Comparison of ENCODE assay signal across 8 cellular contexts in the genomic region with DNA sequence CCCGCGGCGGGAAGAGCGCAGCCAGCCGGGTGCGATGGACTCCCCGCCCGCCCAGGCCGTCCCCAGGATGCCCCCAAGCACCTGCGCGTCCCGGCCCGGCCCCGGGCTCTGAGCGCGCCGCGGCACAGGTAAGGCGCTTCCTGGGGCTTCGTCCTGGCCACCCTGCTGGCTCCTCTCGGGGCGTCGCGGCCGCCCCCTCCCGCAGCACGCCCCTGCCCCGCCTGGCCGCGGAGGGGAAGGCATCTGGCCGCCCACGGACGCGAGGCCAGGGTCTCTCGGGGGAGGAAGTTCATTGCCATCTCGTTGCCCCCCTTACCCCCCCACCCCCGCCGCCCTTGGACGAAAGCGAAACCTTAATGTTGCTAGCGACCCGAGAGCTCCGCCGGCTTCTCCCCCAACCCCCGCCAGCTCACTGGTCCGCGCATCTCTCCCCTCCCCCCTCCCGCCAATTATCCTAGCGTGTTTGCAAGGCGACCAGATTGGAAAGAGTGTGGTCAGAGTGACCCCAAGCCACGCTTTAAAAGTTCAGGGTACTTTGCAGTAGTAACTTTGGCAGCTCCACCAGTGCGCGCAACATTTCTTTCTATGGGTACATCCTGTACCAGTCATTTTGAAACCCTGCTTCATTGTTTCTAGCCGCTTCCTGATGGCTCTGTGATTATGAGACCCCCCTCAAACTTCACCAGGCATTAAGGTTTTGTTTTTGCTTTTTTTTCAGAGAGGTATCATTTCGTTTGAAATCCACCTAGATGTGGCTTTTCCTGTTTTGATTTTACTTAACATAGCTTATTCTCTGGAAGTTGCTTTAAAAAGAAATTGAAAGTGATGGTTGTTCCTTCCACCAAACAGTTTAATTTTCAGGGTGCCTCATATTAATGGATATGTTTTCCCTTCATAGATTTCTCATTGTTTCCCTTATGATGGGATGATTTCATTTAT. TPM values are rescaled to one million over a fixed set of nuclear protein-coding genes. Genes with fewer than 3 reads are reported as not detected.
DNase-seq lines count a peak whose midpoint lies in the region; ATAC-seq lines count a peak whose summit lies in the region.

No MANE protein-coding gene starts in this region.

- H3K9me3 ChIP-seq in SJSA1 (replicated peaks) (no peaks in the 10 kb centered on the region), iPS DF 6.9 (ENCODE audit: control insufficient read depth, insufficient read depth, low read length) (no peaks in the 10 kb centered on the region)

- H3K4me3 ChIP-seq in SJSA1 (peak overlapping the region; percentile 42), iPS DF 6.9 (ENCODE audit: low read length) (peak overlapping the region; percentile 79), skin epidermis (peak overlapping the region; percentile 55 to 88 (median 81))

- peak overlapping the region; percentile 85 for H3K4me3 Mint-ChIP-seq in activated naive CD8-positive, alpha-beta T cell treated with anti-CD3 and anti-CD28 coated beads, Interleukin-2, amount 50 U/mL, for 24 hours

- peaks cover 6% of the 10 kb centered on the region; the same call in 1 of the 2 replicates for H3K27me3 ChIP-seq in SJSA1 (replicated peaks)
- peaks cover 21% of the 10 kb centered on the region for H3K27me3 ChIP-seq in iPS DF 6.9 (ENCODE audit: control insufficient read depth, insufficient read depth, low read length)

- H3K4me1 ChIP-seq in SJSA1 (replicated peaks) (no peaks in the 10 kb centered on the region), iPS DF 6.9 (ENCODE audit: control insufficient read depth, insufficient read depth, low read length) (no peaks in the 10 kb centered on the region)

- no peak overlapping the region for H3K27ac ChIP-seq in SJSA1
- no peak overlapping the region for H3K27ac ChIP-seq in iPS DF 6.9 (ENCODE audit: low read length)
- H3K27ac ChIP-seq in skin epidermis, result peak overlapping the region in 20 of 21 experiments; percentile 5 to 90 (median 77)

- peaks cover 2% of the 10 kb centered on the region for H3K27me3 Mint-ChIP-seq in activated naive CD8-positive, alpha-beta T cell treated with anti-CD3 and anti-CD28 coated beads, Interleukin-2, amount 50 U/mL, for 24 hours

- peak overlapping the region; percentile 95 for H3K27ac Mint-ChIP-seq in activated naive CD8-positive, alpha-beta T cell treated with anti-CD3 and anti-CD28 coated beads, Interleukin-2, amount 50 U/mL, for 24 hours

- H3K36me3 ChIP-seq in SJSA1 (no peaks in the 10 kb centered on the region), iPS DF 6.9 (ENCODE audit: control insufficient read depth, insufficient read depth, low read length) (no peaks in the 10 kb centered on the region; the same call in 1 of the 2 replicates)

- no CpG with 5 or more reads among the region's 55 CpGs for WGBS in iPS DF 6.9 (ENCODE audit: insufficient coverage, insufficient read length)

- H3K9me3 Mint-ChIP-seq in activated naive CD8-positive, alpha-beta T cell treated with anti-CD3 and anti-CD28 coated beads, Interleukin-2, amount 50 U/mL, for 24 hours, result no peaks in the 10 kb centered on the region

- H3K36me3 Mint-ChIP-seq in activated naive CD8-positive, alpha-beta T cell treated with anti-CD3 and anti-CD28 coated beads, Interleukin-2, amount 50 U/mL, for 24 hours (ENCODE audit: low read depth), result no peaks in the 10 kb centered on the region

- peaks cover 59% of the 10 kb centered on the region for H3K4me1 Mint-ChIP-seq in activated naive CD8-positive, alpha-beta T cell treated with anti-CD3 and anti-CD28 coated beads, Interleukin-2, amount 50 U/mL, for 24 hours

- ATAC-seq in GM19025 (IDR thresholded peaks at IDR 0.05; ENCODE audit: low read depth, unreplicated experiment) (peak; percentile 41), HG03159 (IDR thresholded peaks at IDR 0.05; ENCODE audit: unreplicated experiment) (peak; percentile 54)
- peak; percentile 66 for ATAC-seq in activated naive CD8-positive, alpha-beta T cell treated with anti-CD3 and anti-CD28 coated beads, Interleukin-2, amount 50 U/mL, for 24 hours

- peak; percentile 6 to 25 for DNase-seq in AML-193 (lab: John Stamatoyannopoulos, UW)
- no peak for DNase-seq in SJSA1 (ENCODE audit: low read depth in 1 of 2, low spot score in 2 of 2)
- DNase-seq in activated naive CD8-positive, alpha-beta T cell treated with anti-CD3 and anti-CD28 coated beads, Interleukin-2, amount 50 U/mL, for 24 hours, result peak; percentile 62
- DNase-seq in iPS DF 6.9 (ENCODE audit: low read depth, low spot score), result no peak
- no peak for DNase-seq in NCI-H1930 (lab: John Stamatoyannopoulos, UW)

RNA-seq across cellular contexts. Expression of a gene that starts 0.6 kb away (rescaled TPM):
- 91.6 and 97.1 TPM in 2 replicates for total RNA-seq in SJSA1 (2014; rRNA removed; shearing (Covaris generic))

Comparison
In these comparisons a context has a peak if more than half of its experiments do, and no peak if none do; other contexts are left out.
1. DNase-seq: peak in AML-193 (2 of 2) and activated naive CD8-positive, alpha-beta T cell treated with anti-CD3 and anti-CD28 coated beads, Interleukin-2, amount 50 U/mL, for 24 hours (single experiment); none in SJSA1 (0 of 2), iPS DF 6.9 (single experiment) and NCI-H1930 (0 of 2).
2. H3K27ac ChIP-seq: peak in skin epidermis (20 of 21); none in SJSA1 (single experiment) and iPS DF 6.9 (single experiment).
3. Peak in every context shown above with its lines, with median percentiles within 50 percentile points of each other: ATAC-seq and H3K4me3 ChIP-seq.